10 cellular contexts compared by ENCODE assay signal in the genomic region with DNA sequence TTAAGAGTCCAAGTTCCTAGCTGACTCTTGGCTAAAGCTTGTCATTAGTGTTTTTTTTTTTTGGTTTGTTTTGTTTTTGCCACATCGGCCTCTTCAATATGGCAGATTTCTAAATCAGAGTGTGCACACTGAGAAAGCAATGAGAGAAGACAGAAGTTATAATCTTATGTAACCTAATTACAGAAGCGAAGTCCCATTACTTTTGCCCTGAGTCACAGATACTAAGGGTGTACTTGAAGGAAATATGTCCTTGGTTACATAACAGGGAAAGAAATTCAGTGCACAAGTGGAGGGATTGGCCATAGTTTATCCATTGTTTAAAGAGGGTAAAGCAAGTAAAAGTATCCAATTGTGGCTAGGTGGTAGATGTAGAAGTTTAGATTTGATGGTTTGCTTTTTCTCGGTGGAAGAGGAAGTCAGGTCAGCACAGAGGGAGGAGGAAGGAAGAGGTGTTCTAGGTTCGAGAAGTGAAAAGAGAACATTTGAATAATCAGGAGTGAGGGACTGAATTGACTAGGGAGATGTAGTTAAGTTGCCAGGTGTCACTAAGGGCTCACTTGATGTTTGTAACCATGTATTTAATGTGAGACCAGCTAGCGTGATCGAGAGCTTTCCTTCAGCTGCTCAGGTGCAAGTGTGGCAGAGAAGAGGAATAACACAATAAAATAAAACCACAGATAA. TPM values are rescaled to one million over a fixed set of nuclear protein-coding genes. Genes with fewer than 3 reads are reported as not detected.
DNase-seq lines count a peak whose midpoint lies in the region; ATAC-seq and TF ChIP-seq lines count a peak whose summit lies in the region.
"Had no signal": no experiment of that assay in that cellular context is flagged by ENCODE, and none has a peak within 500 bp of the region (broad histone marks: within the 10 kb centered on the region; RNA-seq: fewer than 3 reads in every experiment).

No MANE protein-coding gene starts in this region.

- H3K9me3 Mint-ChIP-seq in naive B cell = peaks cover 0 to 15% (median 10%) of the 10 kb centered on the region in 7 donors
- H3K9me3 Mint-ChIP-seq in endothelial cell (ENCODE audit: unreplicated experiment) = peaks cover 4% of the 10 kb centered on the region

- H3K4me1 Mint-ChIP-seq in naive B cell (peaks cover 41 to 53% (median 48%) of the 10 kb centered on the region in 3 donors), endothelial cell (ENCODE audit: unreplicated experiment) (no peaks in the 10 kb centered on the region)

- DNase-seq in naive B cell (no peak), DMS153 (lab: John Stamatoyannopoulos, UW) (no peak), HUDEP-2 (lab: John Stamatoyannopoulos, UW; ENCODE audit: unreplicated experiment in 76 of 76) (no peak), endothelial cell (ENCODE audit: low spot score) (no peak)
- DNase-seq in activated CD4-positive, alpha-beta T cell treated with anti-CD3 and anti-CD28 coated beads, Interleukin-2, amount 50 U/mL, for 48 hours = no peak
- DNase-seq: NCI-H2171 treated with DMSO at 0.1 percent for 48 hours, ovary had no signal

- H3K27ac Mint-ChIP-seq in naive B cell = peak overlapping the region; percentile 75 to 99 (median 86)
- H3K27ac Mint-ChIP-seq in endothelial cell (ENCODE audit: unreplicated experiment) = no peak overlapping the region

- peak overlapping the region; percentile 3 to 69 (median 48) for H3K4me3 Mint-ChIP-seq in naive B cell
- no peak overlapping the region for H3K4me3 Mint-ChIP-seq in endothelial cell (ENCODE audit: unreplicated experiment)

- H3K27me3 Mint-ChIP-seq in naive B cell (no peaks in the 10 kb centered on the region), endothelial cell (ENCODE audit: unreplicated experiment) (no peaks in the 10 kb centered on the region)

- ATAC-seq in GM18873 (IDR thresholded peaks at IDR 0.05; ENCODE audit: low FRiP score, unreplicated experiment) (peak; percentile 90), GM21717 (IDR thresholded peaks at IDR 0.05; ENCODE audit: unreplicated experiment) (peak; percentile 90), HG03442 (IDR thresholded peaks at IDR 0.05; ENCODE audit: unreplicated experiment) (peak; percentile 49), naive B cell (ENCODE audit: low read depth in 2 of 2) (peak; percentile 94)

- H3K36me3 Mint-ChIP-seq in naive B cell (peaks cover 0 to 9% of the 10 kb centered on the region in 2 donors), endothelial cell (ENCODE audit: low read depth, unreplicated experiment) (peaks cover 10% of the 10 kb centered on the region)

- TF ChIP-seq CTCF in endothelial cell (IDR thresholded peaks at IDR 0.05; ENCODE audit: unreplicated experiment) = no peak

RNA-seq across cellular contexts. Expression of gene GTF2F2, which starts 12.2 kb away (rescaled TPM):
- 10 to 100 TPM in 3 of 6 donors, 1 to 10 TPM in 3; 3.1 to 13.0 (median 10.2) TPM for polyA plus RNA-seq in naive B cell (ENCODE audit: low read depth in 6 of 6)
- total RNA-seq in endothelial cell (ENCODE audit: unreplicated experiment) = 13.6 TPM
